25 cellular contexts compared by ENCODE assay signal in genomic region chr18:22943847-22944246, GRCh38. TPM values are rescaled to one million over a fixed set of nuclear protein-coding genes. Genes with fewer than 3 reads are reported as not detected.
DNase-seq lines count a peak whose midpoint lies in the region; ATAC-seq, FAIRE-seq and TF ChIP-seq lines count a peak whose summit lies in the region.
"Had no signal": no experiment of that assay in that cellular context is flagged by ENCODE, and none has a peak within 500 bp of the region (broad histone marks: within the 10 kb centered on the region; RNA-seq: fewer than 3 reads in every experiment).

No MANE protein-coding gene starts in this region.

- in situ Hi-C loops in mammary epithelial cell (cut with MboI; ENCODE audit: low sequenced_read_pairs in 2 of 2) = loop anchor here in 1 of 2 donors (25.0 kb wide), 1 partner anchor 107 kb away; no protein-coding TSS in a partner anchor

- peak overlapping the region in 1 of 2 donors; percentile 9 for H3K27ac ChIP-seq in breast epithelium
- peak overlapping the region; percentile 55 for H3K27ac ChIP-seq in mammary epithelial cell (ENCODE audit: insufficient read depth, low read depth, low read length)
- peak overlapping the region; percentile 13 for H3K27ac ChIP-seq in keratinocyte (ENCODE audit: control insufficient read depth, insufficient read depth, low read length)
- no peak overlapping the region for H3K27ac ChIP-seq in upper lobe of right lung
- H3K27ac ChIP-seq: A549; BLaER1 treated with 17β-estradiol and CSF1 and Interleukin-3, amounts not matched to agents 10 nM and 100 nM had no signal

- H3K4me3 Mint-ChIP-seq in MCF 10A (ENCODE audit: unreplicated experiment) (no peak overlapping the region), progenitor cell of endocrine pancreas (ENCODE audit: low read depth) (no peak overlapping the region)
- H3K4me3 Mint-ChIP-seq: CD14-positive monocyte; CD4-positive, alpha-beta T cell; CD8-positive, alpha-beta memory T cell; HFFc6 had no signal

- intact Hi-C loops in MCF 10A (cut with micrococcal nuclease) = no loop called here
- intact Hi-C loops in breast epithelium (cut with DNase I; ENCODE audit: low total_unique reads) = loop anchor here (10.0 kb wide), 1 partner anchor 389 kb away; no protein-coding TSS in a partner anchor
- intact Hi-C loops in mammary epithelial cell (cut with micrococcal nuclease) = no loop called here
- intact Hi-C loops in upper lobe of right lung (cut with DNase I) = no loop called here

- H3K79me2 ChIP-seq in mammary epithelial cell (ENCODE audit: insufficient read depth, low read length) (peaks cover 71% of the 10 kb centered on the region), keratinocyte (ENCODE audit: control insufficient read depth, insufficient read depth, low read length) (peaks cover 26% of the 10 kb centered on the region)

- H3K4me3 ChIP-seq in breast epithelium = no peak overlapping the region
- no peak overlapping the region for H3K4me3 ChIP-seq in mammary epithelial cell (replicated peaks in 1 of 3; ENCODE audit: insufficient read depth in 1 of 3, low read depth in 2 of 3, low read length in 3 of 3)
- no peak overlapping the region for H3K4me3 ChIP-seq in keratinocyte (ENCODE audit: control insufficient read depth in 2 of 3, extremely low read depth in 1 of 3, insufficient read depth in 2 of 3, low read depth in 1 of 3, low read length in 3 of 3)
- H3K4me3 ChIP-seq in upper lobe of right lung = no peak overlapping the region
- H3K4me3 ChIP-seq: A549; BLaER1 treated with 17β-estradiol and CSF1 and Interleukin-3, amounts not matched to agents 10 nM and 100 nM; HAP-1 had no signal

- no peak for TF ChIP-seq POLR2A in breast epithelium (IDR thresholded peaks at IDR 0.05)

- 15% methylated on average over 2 of the region's 2 CpGs for WGBS in mammary epithelial cell (ENCODE audit: low coverage, missing lambda C conversion rate)

- H3K9me1 ChIP-seq in keratinocyte (ENCODE audit: control insufficient read depth, extremely low read depth, insufficient read depth, low read length) = no peaks in the 10 kb centered on the region

- H3K4me1 ChIP-seq in breast epithelium = peaks cover 0 to 8% of the 10 kb centered on the region in 2 donors
- H3K4me1 ChIP-seq in mammary epithelial cell (ENCODE audit: insufficient read depth, low read length) = peaks cover 6% of the 10 kb centered on the region
- H3K4me1 ChIP-seq in keratinocyte (ENCODE audit: control insufficient read depth, extremely low read depth, insufficient read depth, low read length) = peaks cover 4% of the 10 kb centered on the region
- H3K4me1 ChIP-seq in upper lobe of right lung = no peaks in the 10 kb centered on the region
- H3K4me1 ChIP-seq: A549, BE2C had no signal

- H3K4me2 ChIP-seq in mammary epithelial cell (ENCODE audit: insufficient read depth, low read depth, low read length) = no peak overlapping the region
- peak overlapping the region; percentile 12 for H3K4me2 ChIP-seq in keratinocyte (ENCODE audit: control insufficient read depth, extremely low read depth, insufficient read depth, low read depth, low read length)
- H3K4me2 ChIP-seq: A549; BLaER1 treated with 17β-estradiol and CSF1 and Interleukin-3, amounts not matched to agents 10 nM and 100 nM had no signal

- CTCF ChIA-PET in MCF 10A (lab: Yijun Ruan, JAX) = no interaction called here
- CTCF ChIA-PET in mammary epithelial cell (lab: Charles Lee; ENCODE audit: low non-redundant PET) = interaction anchor here (0.6 kb wide), 1 partner anchor 555 kb away, joined by 3 read pairs; no protein-coding TSS in a partner anchor

- no peaks in the 10 kb centered on the region for H3K9me3 Mint-ChIP-seq in MCF 10A (ENCODE audit: unreplicated experiment)
- H3K9me3 Mint-ChIP-seq in progenitor cell of endocrine pancreas (ENCODE audit: low read depth) = no peaks in the 10 kb centered on the region
- H3K9me3 Mint-ChIP-seq: CD14-positive monocyte; CD4-positive, alpha-beta T cell; CD8-positive, alpha-beta memory T cell; HFFc6 had no signal

- peak; percentile 63 for FAIRE-seq in keratinocyte (lab: Jason Lieb, UNC)
- FAIRE-seq: A549, GM12892, H54 had no signal

- peak overlapping the region; percentile 28 for H3K27ac Mint-ChIP-seq in MCF 10A (ENCODE audit: low read depth, unreplicated experiment)
- peak overlapping the region; percentile 67 for H3K27ac Mint-ChIP-seq in progenitor cell of endocrine pancreas
- H3K27ac Mint-ChIP-seq: CD14-positive monocyte; CD4-positive, alpha-beta T cell; CD8-positive, alpha-beta memory T cell; HFFc6 had no signal

- H3K9me3 ChIP-seq in breast epithelium = no peaks in the 10 kb centered on the region
- H3K9me3 ChIP-seq in mammary epithelial cell (replicated peaks; ENCODE audit: insufficient read depth, low read length) = no peaks in the 10 kb centered on the region
- no peaks in the 10 kb centered on the region for H3K9me3 ChIP-seq in keratinocyte (ENCODE audit: control insufficient read depth, low read depth, low read length)
- no peaks in the 10 kb centered on the region for H3K9me3 ChIP-seq in upper lobe of right lung
- H3K9me3 ChIP-seq: A549; BE2C; BLaER1 treated with 17β-estradiol and CSF1 and Interleukin-3, amounts not matched to agents 10 nM and 100 nM; HAP-1 had no signal

- H3K36me3 ChIP-seq in breast epithelium = no peaks in the 10 kb centered on the region
- peaks cover 34% of the 10 kb centered on the region for H3K36me3 ChIP-seq in mammary epithelial cell (ENCODE audit: insufficient read depth, low read length)
- H3K36me3 ChIP-seq in keratinocyte (ENCODE audit: control insufficient read depth in 2 of 2, extremely low read depth in 1 of 2, insufficient read depth in 2 of 2, low read length in 2 of 2) = peaks cover 4 to 30% of the 10 kb centered on the region in 2 experiments
- peaks cover 14% of the 10 kb centered on the region for H3K36me3 ChIP-seq in upper lobe of right lung
- H3K36me3 ChIP-seq: BE2C had no signal

- no peak for ATAC-seq in upper lobe of right lung
- ATAC-seq: A549 had no signal

- H3K27me3 Mint-ChIP-seq in MCF 10A (ENCODE audit: insufficient read depth, unreplicated experiment) (no peaks in the 10 kb centered on the region), progenitor cell of endocrine pancreas (no peaks in the 10 kb centered on the region)
- H3K27me3 Mint-ChIP-seq: CD4-positive, alpha-beta T cell; CD8-positive, alpha-beta memory T cell had no signal

- no peak overlapping the region for H2AFZ ChIP-seq in mammary epithelial cell (ENCODE audit: low read depth, low read length)
- H2AFZ ChIP-seq in keratinocyte (ENCODE audit: control insufficient read depth, low read length) = peak overlapping the region; percentile 23

- H3K27me3 ChIP-seq in breast epithelium (no peaks in the 10 kb centered on the region), mammary epithelial cell (ENCODE audit: insufficient read depth, low read length) (no peaks in the 10 kb centered on the region), keratinocyte (ENCODE audit: control insufficient read depth, extremely low read depth, insufficient read depth, low read length) (no peaks in the 10 kb centered on the region), upper lobe of right lung (no peaks in the 10 kb centered on the region)
- H3K27me3 ChIP-seq: BE2C; BLaER1 treated with 17β-estradiol and CSF1 and Interleukin-3, amounts not matched to agents 10 nM and 100 nM had no signal

- DNase-seq in MCF 10A (ENCODE audit: unreplicated experiment) = no peak
- DNase-seq in breast epithelium (ENCODE audit: low spot score in 2 of 2) = no peak
- DNase-seq in mammary epithelial cell = no peak
- DNase-seq in keratinocyte (ENCODE audit: low read depth, low spot score) = no peak
- no peak for DNase-seq in progenitor cell of endocrine pancreas (ENCODE audit: low spot score, unreplicated experiment)
- DNase-seq in upper lobe of right lung = no peak
- DNase-seq in NCI-H187 treated with DMSO at 0.1 percent for 48 hours (lab: John Stamatoyannopoulos, UW) = no peak
- DNase-seq in mucosa of gallbladder (ENCODE audit: low spot score) = no peak
- DNase-seq: 8988T; ACHN; AML-193; BE2C; CD4-positive, alpha-beta T cell; CD8-positive, alpha-beta memory T cell; DMS53; DMS79 treated with DMSO at 0.1 percent for 48 hours; GF-D8; GOT3; HFFc6 had no signal

- no peaks in the 10 kb centered on the region for H4K20me1 ChIP-seq in mammary epithelial cell (ENCODE audit: insufficient read depth, low read length)
- no peaks in the 10 kb centered on the region for H4K20me1 ChIP-seq in keratinocyte (ENCODE audit: control insufficient read depth, extremely low read depth, insufficient read depth, low read length)

- H3K4me1 Mint-ChIP-seq in MCF 10A (ENCODE audit: insufficient read depth, unreplicated experiment) (no peaks in the 10 kb centered on the region), progenitor cell of endocrine pancreas (ENCODE audit: low read depth) (peaks cover 6% of the 10 kb centered on the region)

- TF ChIP-seq CTCF in MCF 10A (IDR thresholded peaks at IDR 0.05; ENCODE audit: unreplicated experiment) (no peak), breast epithelium (IDR thresholded peaks at IDR 0.05) (no peak), mammary epithelial cell (conservative IDR thresholded peaks at IDR 0.05 in 1 of 2, IDR thresholded peaks at IDR 0.05 in 1 of 2; ENCODE audit: extremely low read depth in 1 of 2, insufficient read depth in 1 of 2, low read depth in 1 of 2, low read length in 2 of 2) (no peak), keratinocyte (optimal IDR thresholded peaks at IDR 0.05 in 1 of 3, IDR thresholded peaks at IDR 0.05 in 1 of 3, conservative IDR thresholded peaks at IDR 0.05 in 1 of 3; ENCODE audit: extremely low read depth in 1 of 3, insufficient read depth in 2 of 3, low read length in 3 of 3) (no peak), progenitor cell of endocrine pancreas (IDR thresholded peaks at IDR 0.05; ENCODE audit: unreplicated experiment) (no peak), upper lobe of right lung (IDR thresholded peaks at IDR 0.05) (no peak)

- BruUV-seq in MCF 10A (replicated peaks; lab: Mats Ljungman, UMichigan) (no TSS peak), mammary epithelial cell (replicated peaks; lab: Mats Ljungman, UMichigan) (no TSS peak)

- peaks cover 38% of the 10 kb centered on the region for H3K36me3 Mint-ChIP-seq in MCF 10A (ENCODE audit: insufficient read depth, unreplicated experiment)
- peaks cover 10% of the 10 kb centered on the region for H3K36me3 Mint-ChIP-seq in progenitor cell of endocrine pancreas (ENCODE audit: insufficient read depth)
- H3K36me3 Mint-ChIP-seq: CD8-positive, alpha-beta memory T cell had no signal

- POLR2A ChIA-PET in MCF 10A (lab: Yijun Ruan, JAX) = interaction anchor here (1.8 kb wide), 1 partner anchor 19 kb away, joined by 4 read pairs; no protein-coding TSS in a partner anchor

- H3K9ac ChIP-seq in mammary epithelial cell (ENCODE audit: insufficient read depth, low read length) (no peak overlapping the region), keratinocyte (ENCODE audit: control insufficient read depth, extremely low read depth, insufficient read depth, low read length) (no peak overlapping the region)
- H3K9ac ChIP-seq: BLaER1 treated with 17β-estradiol and CSF1 and Interleukin-3, amounts not matched to agents 10 nM and 100 nM had no signal

- dilution Hi-C loops in mammary epithelial cell (cut with HindIII; ENCODE audit: low sequenced_read_pairs) (no loop called here), keratinocyte (cut with MboI; ENCODE audit: extremely low pct_ligation_motif_present, low sequenced_read_pairs) (no loop called here)

RNA-seq across cellular contexts. Expression of gene RBBP8, which starts 10.7 kb away (rescaled TPM):
- 42.0 and 59.7 TPM in 2 replicates for total RNA-seq in MCF 10A (2022)
- total RNA-seq in breast epithelium = 100 to 1,000 TPM in 1 of 3 donors, 10 to 100 TPM in 2; 19.4 to 117 (median 76.4) TPM
- total RNA-seq in mammary epithelial cell = 100 to 1,000 TPM; 165 to 692 TPM
- 91.8 TPM for polyA plus RNA-seq in mammary epithelial cell
- 59.2 TPM for polyA minus RNA-seq in mammary epithelial cell
- polyA plus RNA-seq in keratinocyte = 126 to 169 TPM (median 137 TPM) in 3 replicates
- 161 TPM for polyA plus RNA-seq in keratinocyte (2011; ENCODE audit: low read depth)
- polyA plus RNA-seq in keratinocyte (2011; cell fraction: cytosol; rRNA removed) = 99.4 and 180 TPM in 2 replicates
- polyA plus RNA-seq in keratinocyte (2011; cell fraction: nucleus; rRNA removed) = 218 and 258 TPM in 2 replicates
- 48.5 and 91.8 TPM in 2 replicates for polyA plus RNA-seq in keratinocyte (2012; ENCODE audit: low replicate concordance)
- polyA minus RNA-seq in keratinocyte = 33.7 to 158 TPM (median 66.6 TPM) in 3 replicates
- 92.1 TPM for polyA minus RNA-seq in keratinocyte (2011; cell fraction: cytosol; rRNA and poly(A)+ RNA removed)
- polyA minus RNA-seq in keratinocyte (2011; cell fraction: nucleus; rRNA and poly(A)+ RNA removed) = 157 and 391 TPM in 2 replicates
- 72.8 and 75.2 TPM in 2 replicates for total RNA-seq in progenitor cell of endocrine pancreas
- 30.4 TPM for total RNA-seq in upper lobe of right lung
- total RNA-seq in mucosa of gallbladder = 30.5 TPM
